In the genomic region with DNA sequence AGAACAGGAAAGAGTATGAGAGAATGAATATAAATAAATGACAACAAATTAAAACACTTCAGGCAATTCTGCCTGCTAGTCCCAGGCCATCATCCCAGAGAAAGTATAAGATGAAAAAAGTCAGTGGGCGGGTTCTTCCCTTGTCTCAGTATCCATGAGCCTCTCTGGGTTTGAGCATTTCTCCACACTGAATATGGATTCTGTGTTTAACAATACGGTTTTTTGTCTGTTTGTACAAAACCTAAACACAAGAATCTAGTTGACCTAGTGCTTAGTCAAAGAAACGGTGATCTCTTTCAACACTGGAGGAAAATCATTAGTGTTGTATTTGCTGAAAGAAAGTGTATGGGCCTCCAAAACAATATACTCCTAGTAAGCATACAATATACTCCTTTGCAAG, we compare ENCODE assay signal across 26 cellular contexts.
"Had no signal": no experiment of that assay in that cellular context is flagged by ENCODE, and none has a peak within 500 bp of the region (broad histone marks: within the 10 kb centered on the region; RNA-seq: fewer than 3 reads in every experiment).

No MANE protein-coding gene starts in this region.

- H3K4me1 ChIP-seq: testis had no signal

- DNase-seq: heart right ventricle; islet precursor cell; left ventricle myocardium inferior; mesendoderm; naive B cell; natural killer cell; nephron progenitor cell; pancreas; stimulated activated CD4-positive, alpha-beta T cell treated with anti-CD3 and anti-CD28 coated beads, Interleukin-12 subunit alpha, Interleukin-12 subunit beta, amount 100 ng/mL, for 4 hours; stimulated activated CD4-positive, alpha-beta T cell treated with anti-CD3 and anti-CD28 coated beads, Interleukin-15, amount 100 ng/mL, for 24 hours; stimulated activated CD4-positive, alpha-beta T cell treated with anti-CD3 and anti-CD28 coated beads, Interleukin-2, amount 100 ng/mL, for 24 hours; stimulated activated CD4-positive, alpha-beta T cell treated with anti-CD3 and anti-CD28 coated beads, Interleukin-4, amount 100 ng/mL, for 1 hour; stimulated activated naive B cell treated with anti-CD40 and anti-IgM and Interleukin-4, amounts not matched to agents 10 μg/mL and 1 μg/mL and 100 μg/mL, for 72 hours; stimulated activated naive CD8-positive, alpha-beta T cell treated with anti-CD3 and anti-CD28 coated beads, Interleukin-15, Interleukin-2, amounts not matched to agents 100 U/mL and 50 U/mL, for 24 hours; stomach; testis; thyroid gland; transverse colon; upper lobe of right lung had no signal

- H3K27ac ChIP-seq: heart right ventricle, hepatocyte, left ventricle myocardium inferior, pancreas, right atrium auricular region, skin epidermis, stomach, testis, thyroid gland, transverse colon, upper lobe of right lung had no signal

- H2AFZ ChIP-seq: hepatocyte had no signal

- H3K9me3 Mint-ChIP-seq: mesothelial cell of epicardium; naive B cell; natural killer cell; nephron progenitor cell; stimulated activated naive B cell treated with anti-CD40 and anti-IgM and Interleukin-4, amounts not matched to agents 10 μg/mL and 1 μg/mL and 100 μg/mL, for 72 hours had no signal

- FAIRE-seq: urothelium cell line had no signal

- H3K4me3 ChIP-seq: heart right ventricle, hepatocyte, left ventricle myocardium inferior, lung, pancreas, right atrium auricular region, skin epidermis, stomach, testis, thyroid gland, transverse colon, upper lobe of right lung had no signal

- H3K36me3 ChIP-seq: thyroid gland had no signal

- H3K4me3 Mint-ChIP-seq: mesothelial cell of epicardium; naive B cell; natural killer cell; nephron progenitor cell; stimulated activated naive B cell treated with anti-CD40 and anti-IgM and Interleukin-4, amounts not matched to agents 10 μg/mL and 1 μg/mL and 100 μg/mL, for 72 hours had no signal

- H3K27me3 Mint-ChIP-seq: naive B cell; stimulated activated naive B cell treated with anti-CD40 and anti-IgM and Interleukin-4, amounts not matched to agents 10 μg/mL and 1 μg/mL and 100 μg/mL, for 72 hours had no signal

- H3K27me3 ChIP-seq: heart right ventricle, hepatocyte, pancreas, right atrium auricular region, stomach, testis, thyroid gland, transverse colon, upper lobe of right lung had no signal

- H3K4me2 ChIP-seq: hepatocyte had no signal

- H3K9me3 ChIP-seq: heart right ventricle, left ventricle myocardium inferior, pancreas, right atrium auricular region, stomach, testis, thyroid gland, transverse colon, upper lobe of right lung had no signal

- H3K27ac Mint-ChIP-seq: mesothelial cell of epicardium; naive B cell; natural killer cell; nephron progenitor cell; stimulated activated naive B cell treated with anti-CD40 and anti-IgM and Interleukin-4, amounts not matched to agents 10 μg/mL and 1 μg/mL and 100 μg/mL, for 72 hours had no signal

- ATAC-seq: heart right ventricle; natural killer cell; pancreas; sciatic nerve; stimulated activated naive B cell treated with anti-CD40 and anti-IgM and Interleukin-4, amounts not matched to agents 10 μg/mL and 1 μg/mL and 100 μg/mL, for 72 hours; stimulated activated naive CD8-positive, alpha-beta T cell treated with anti-CD3 and anti-CD28 coated beads, Interleukin-15, Interleukin-2, amounts not matched to agents 100 U/mL and 50 U/mL, for 24 hours; upper lobe of right lung had no signal
